Comparison of ENCODE assay signal across 1 cellular context in genomic region chr4:183099537-183100297, GRCh38.
TF ChIP-seq lines count a peak whose summit lies in the region.

No MANE protein-coding gene starts in this region.

TF ChIP-seq in WTC11, 78 proteins besides CTCF, POLR2A, EP300 and RAD21 (continued from another document):
- TF ChIP-seq IRF1 (CRISPR knock-in tag; IDR thresholded peaks at IDR 0.05) (no peak), USF1 (CRISPR knock-in tag; IDR thresholded peaks at IDR 0.05) (peak; percentile 71), ETV6 (CRISPR knock-in tag; IDR thresholded peaks at IDR 0.05) (peak; percentile 58), GABPB1 (CRISPR knock-in tag; IDR thresholded peaks at IDR 0.05) (no peak), ZNF512 (CRISPR knock-in tag; IDR thresholded peaks at IDR 0.05; ENCODE audit: borderline replicate concordance) (no peak), ESRRA (CRISPR knock-in tag; IDR thresholded peaks at IDR 0.05; ENCODE audit: borderline replicate concordance) (peak; percentile 42; the same call in 1 of the 2 replicates), E2F4 (CRISPR knock-in tag; IDR thresholded peaks at IDR 0.05; ENCODE audit: borderline replicate concordance, low read depth) (0 out of 2 replicates have a peak, but pooled peaks have one; percentile 11), MLX (CRISPR knock-in tag; IDR thresholded peaks at IDR 0.05) (peak; percentile 25; the same call in 1 of the 2 replicates), TEAD4 (CRISPR knock-in tag; IDR thresholded peaks at IDR 0.05) (peak; percentile 54; the same call in 1 of the 2 replicates), FOXK1 (CRISPR knock-in tag; IDR thresholded peaks at IDR 0.05) (0 out of 2 replicates have a peak, but pooled peaks have one; percentile 34), USF2 (CRISPR knock-in tag; IDR thresholded peaks at IDR 0.05) (peak; percentile 24; the same call in 1 of the 2 replicates), MAX (CRISPR knock-in tag; IDR thresholded peaks at IDR 0.05) (peak; percentile 86; the same call in 1 of the 2 replicates), TEAD1 (CRISPR knock-in tag; IDR thresholded peaks at IDR 0.05) (peak; percentile 72; the same call in 1 of the 2 replicates), FOXP4 (CRISPR knock-in tag; IDR thresholded peaks at IDR 0.05) (peak; percentile 69; the same call in 1 of the 2 replicates), CREB1 (CRISPR knock-in tag; IDR thresholded peaks at IDR 0.05) (no peak), PRDM15 (CRISPR knock-in tag; IDR thresholded peaks at IDR 0.05) (no peak), TP53 (CRISPR knock-in tag; IDR thresholded peaks at IDR 0.05) (0 out of 2 replicates have a peak, but pooled peaks have one; percentile 44), RELA (CRISPR knock-in tag; IDR thresholded peaks at IDR 0.05; ENCODE audit: borderline replicate concordance) (no peak), SMAD3 (CRISPR knock-in tag; IDR thresholded peaks at IDR 0.05; ENCODE audit: borderline replicate concordance) (peak; percentile 56; the same call in 1 of the 2 replicates), NR2C2 (CRISPR knock-in tag; IDR thresholded peaks at IDR 0.05) (no peak), EMX1 (CRISPR knock-in tag; IDR thresholded peaks at IDR 0.05) (no peak), JUN (CRISPR knock-in tag; IDR thresholded peaks at IDR 0.05) (peak; percentile 71; the same call in 1 of the 2 replicates)
